ENCODE assay signal across 8 cellular contexts in the genomic region with DNA sequence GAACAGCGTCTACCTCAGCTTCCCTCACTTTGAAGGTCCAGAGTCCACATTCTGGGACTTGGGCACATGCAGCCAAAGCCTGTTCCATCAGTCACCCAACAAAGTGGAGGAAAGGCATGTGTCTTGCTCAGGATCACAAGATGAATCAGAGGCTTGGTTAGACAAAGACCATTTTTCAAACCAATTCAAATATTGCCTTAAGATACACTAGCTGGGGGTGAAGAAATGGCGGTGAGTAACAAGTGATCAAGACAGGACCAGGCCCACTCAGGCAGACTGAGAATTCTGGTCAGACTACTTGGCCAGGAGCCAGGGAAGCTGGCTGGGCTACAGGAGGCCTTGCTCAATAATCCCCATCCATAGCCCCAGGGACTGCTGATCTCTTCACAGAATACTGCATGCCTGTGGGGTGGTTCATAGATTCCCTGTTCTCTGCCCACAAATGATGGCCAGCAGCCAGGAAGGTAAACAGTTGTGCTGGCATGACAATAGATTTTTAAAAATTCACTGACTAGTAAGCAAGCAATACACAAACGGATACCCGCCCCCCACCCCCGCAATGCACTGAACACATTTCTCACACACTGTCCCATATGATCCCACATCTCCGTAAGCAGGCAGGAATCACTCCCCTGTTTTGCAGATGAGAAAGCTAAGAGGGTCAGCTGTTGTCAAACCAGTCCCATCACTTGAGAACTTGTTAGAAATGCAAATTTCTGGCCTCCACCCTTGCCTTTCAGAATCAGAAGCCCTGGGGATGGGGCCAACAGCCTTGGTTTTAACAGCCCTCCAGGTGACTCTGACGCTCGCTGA. TPM values are rescaled to one million over a fixed set of nuclear protein-coding genes. Genes with fewer than 3 reads are reported as not detected.
DNase-seq lines count a peak whose midpoint lies in the region; FAIRE-seq and TF ChIP-seq lines count a peak whose summit lies in the region.

No MANE protein-coding gene starts in this region.

- no peaks in the 10 kb centered on the region for H3K36me3 Mint-ChIP-seq in activated CD4-positive, alpha-beta memory T cell treated with anti-CD3 and anti-CD28 coated beads, Interleukin-2, amount 10 ng/mL, durations not matched to agents 7 days and 5 days (ENCODE audit: low read depth)

- POLR2A ChIA-PET in GM10248 (lab: Yijun Ruan, JAX), result no interaction called here
- POLR2A ChIA-PET in activated CD4-positive, alpha-beta memory T cell treated with anti-CD3 and anti-CD28 coated beads, Interleukin-2, amount 10 ng/mL, durations not matched to agents 7 days and 5 days (lab: Charles Lee), result no interaction called here

- H3K27me3 Mint-ChIP-seq in activated CD4-positive, alpha-beta memory T cell treated with anti-CD3 and anti-CD28 coated beads, Interleukin-2, amount 10 ng/mL, durations not matched to agents 7 days and 5 days, result no peaks in the 10 kb centered on the region

- H3K9me3 Mint-ChIP-seq in activated CD4-positive, alpha-beta memory T cell treated with anti-CD3 and anti-CD28 coated beads, Interleukin-2, amount 10 ng/mL, durations not matched to agents 7 days and 5 days, result no peaks in the 10 kb centered on the region

- H3K4me3 Mint-ChIP-seq in activated CD4-positive, alpha-beta memory T cell treated with anti-CD3 and anti-CD28 coated beads, Interleukin-2, amount 10 ng/mL, durations not matched to agents 7 days and 5 days, result no peak overlapping the region

- FAIRE-seq in GM19239 (lab: Jason Lieb, UNC), result no peak

- TF ChIP-seq CTCF in epithelial cell of esophagus (IDR thresholded peaks at IDR 0.05; ENCODE audit: insufficient read depth, low read depth, low read length, missing control alignments) (no peak), GM10248 (IDR thresholded peaks at IDR 0.05; ENCODE audit: control extremely low read depth, extremely low read depth, low read depth, missing control alignments) (no peak)

- no peaks in the 10 kb centered on the region for H3K4me1 Mint-ChIP-seq in activated CD4-positive, alpha-beta memory T cell treated with anti-CD3 and anti-CD28 coated beads, Interleukin-2, amount 10 ng/mL, durations not matched to agents 7 days and 5 days

- CTCF ChIA-PET in GM10248 (lab: Yijun Ruan, JAX), result interaction anchor here (1.0 to 2.3 kb wide), 6 partner anchors 8 to 109 kb away, joined by 3 to 10 read pairs (median 3); no protein-coding TSS in a partner anchor
- CTCF ChIA-PET in activated CD4-positive, alpha-beta memory T cell treated with anti-CD3 and anti-CD28 coated beads, Interleukin-2, amount 10 ng/mL, durations not matched to agents 7 days and 5 days (lab: Charles Lee), result interaction anchor here (0.6 kb wide), 1 partner anchor 8 kb away, joined by 3 read pairs; no protein-coding TSS in a partner anchor

- no peak overlapping the region for H3K27ac Mint-ChIP-seq in activated CD4-positive, alpha-beta memory T cell treated with anti-CD3 and anti-CD28 coated beads, Interleukin-2, amount 10 ng/mL, durations not matched to agents 7 days and 5 days

- H3K4me3 ChIP-seq in epithelial cell of esophagus (ENCODE audit: low read length), result no peak overlapping the region

- peak; percentile 100 for DNase-seq in HCEC 1CT
- peak; percentile 49 for DNase-seq in NCI-H774 (lab: John Stamatoyannopoulos, UW)
- DNase-seq in epithelial cell of esophagus (ENCODE audit: low read depth), result peak; percentile 100
- DNase-seq in mucosa of gallbladder (ENCODE audit: low spot score), result peak; percentile 91
- no peak for DNase-seq in GM10248 (ENCODE audit: extremely low spot score)
- no peak for DNase-seq in activated CD4-positive, alpha-beta memory T cell treated with anti-CD3 and anti-CD28 coated beads, Interleukin-2, amount 10 ng/mL, durations not matched to agents 7 days and 5 days
- no peak for DNase-seq in stimulated activated CD8-positive, alpha-beta memory T cell treated with anti-CD3 and anti-CD28 coated beads, Interleukin-4, amount 100 ng/mL, for 48 hours
- no peak for DNase-seq in GM19239 (ENCODE audit: insufficient read length, low spot score)

RNA-seq across cellular contexts. Expression of a gene that starts 27.2 kb away (rescaled TPM):
- 51.9 TPM for total RNA-seq in mucosa of gallbladder
- total RNA-seq in activated CD4-positive, alpha-beta memory T cell treated with anti-CD3 and anti-CD28 coated beads, Interleukin-2, amount 10 ng/mL, durations not matched to agents 7 days and 5 days, result 10 to 100 TPM; 21.4 to 22.9 TPM

Comparison
In these comparisons a context has a peak if more than half of its experiments do, and no peak if none do; other contexts are left out.
1. DNase-seq: peak in HCEC 1CT (single experiment), NCI-H774 (single experiment), epithelial cell of esophagus (single experiment) and mucosa of gallbladder (single experiment); none in GM10248 (single experiment), activated CD4-positive, alpha-beta memory T cell treated with anti-CD3 and anti-CD28 coated beads, Interleukin-2, amount 10 ng/mL, durations not matched to agents 7 days and 5 days (single experiment), stimulated activated CD8-positive, alpha-beta memory T cell treated with anti-CD3 and anti-CD28 coated beads, Interleukin-4, amount 100 ng/mL, for 48 hours (single experiment) and GM19239 (single experiment).